19 cellular contexts compared by ENCODE assay signal in the genomic region with DNA sequence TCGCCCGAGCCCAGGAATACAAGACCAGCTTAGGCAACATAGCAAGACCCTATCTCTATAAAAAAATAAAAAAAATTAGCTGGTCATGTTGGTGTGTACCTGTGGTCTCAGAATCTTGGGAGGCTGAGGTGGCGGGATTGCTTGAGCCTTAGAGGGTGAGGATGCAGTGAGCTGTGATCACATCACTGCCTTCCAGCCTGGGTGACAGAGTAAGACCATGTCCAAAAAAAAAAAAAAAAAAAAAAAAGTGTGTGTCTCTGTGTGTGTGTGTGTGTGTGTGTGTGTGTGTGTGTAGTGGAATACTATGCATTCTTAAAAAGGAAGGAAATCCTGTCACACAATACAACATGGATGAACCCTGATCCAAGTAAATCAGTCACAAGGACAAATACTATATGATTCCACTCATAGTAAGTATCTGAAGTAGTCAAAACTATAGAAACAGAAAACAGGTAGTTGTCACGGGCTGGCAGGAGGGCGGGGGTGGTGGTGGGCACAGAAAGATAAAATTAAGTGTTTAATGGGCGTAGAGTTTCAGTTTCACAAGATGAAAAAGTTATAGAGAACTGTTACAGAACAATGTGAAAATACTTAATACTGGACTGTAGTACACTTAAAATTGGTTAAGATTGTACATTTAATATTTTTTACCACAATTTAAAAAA. TPM values are rescaled to one million over a fixed set of nuclear protein-coding genes. Genes with fewer than 3 reads are reported as not detected.
DNase-seq lines count a peak whose midpoint lies in the region; ATAC-seq, FAIRE-seq and TF ChIP-seq lines count a peak whose summit lies in the region.
"Had no signal": no experiment of that assay in that cellular context is flagged by ENCODE, and none has a peak within 500 bp of the region (broad histone marks: within the 10 kb centered on the region; RNA-seq: fewer than 3 reads in every experiment).

No MANE protein-coding gene starts in this region.

- no peak overlapping the region for H3K4me3 Mint-ChIP-seq in Caco-2 (ENCODE audit: unreplicated experiment)
- H3K4me3 Mint-ChIP-seq: activated T-cell treated with anti-CD3 and anti-CD28 coated beads, Interleukin-2, amount 50 U/mL, for 4 hours; CD14-positive monocyte; nephron; WTC11 had no signal

- intact Hi-C loops in K562 (cut with micrococcal nuclease): no loop called here
- intact Hi-C loops in Caco-2 (cut with micrococcal nuclease; ENCODE audit: unreplicated experiment): no loop called here
- intact Hi-C loops in colonic mucosa (cut with DNase I): no loop called here

- H3K9ac ChIP-seq in K562 (ENCODE audit: insufficient read depth in 1 of 2, low read depth in 2 of 2, low read length in 2 of 2): no peak overlapping the region
- no peak overlapping the region for H3K9ac ChIP-seq in colonic mucosa (ENCODE audit: low read depth in 2 of 2, low read length in 2 of 2)

- no peaks in the 10 kb centered on the region for H3K27me3 ChIP-seq in K562 (ENCODE audit: control insufficient read depth in 2 of 2, insufficient read depth in 2 of 2, low read length in 2 of 2)
- no peaks in the 10 kb centered on the region for H3K27me3 ChIP-seq in Caco-2 (replicated peaks; ENCODE audit: control insufficient read depth, insufficient read depth, low read length)
- no peaks in the 10 kb centered on the region for H3K27me3 ChIP-seq in colonic mucosa
- H3K27me3 ChIP-seq: suprapubic skin had no signal

- in situ Hi-C loops in K562 (cut with MboI): no loop called here

- no peak overlapping the region for H3K27ac ChIP-seq in K562 (ENCODE audit: extremely low read depth, low read depth, low read length)
- no peak overlapping the region for H3K27ac ChIP-seq in colonic mucosa
- H3K27ac ChIP-seq: left ventricle myocardium inferior, suprapubic skin had no signal

- WGBS in K562 (ENCODE audit: insufficient coverage, low coverage, missing lambda C conversion rate): 98% methylated on average over 6 of the region's 6 CpGs

- ATAC-seq in GM18502 (IDR thresholded peaks at IDR 0.05; ENCODE audit: poor library complexity, unreplicated experiment): peak; percentile 65
- ATAC-seq in HG02885 (IDR thresholded peaks at IDR 0.05; ENCODE audit: poor library complexity, unreplicated experiment): peak; percentile 72
- ATAC-seq in K562: no peak
- ATAC-seq: activated T-cell treated with anti-CD3 and anti-CD28 coated beads, Interleukin-2, amount 50 U/mL, for 4 hours; PC-3; WTC11 had no signal

- FAIRE-seq in GM19239 (lab: Jason Lieb, UNC) (peak; percentile 45), K562 (lab: Jason Lieb, UNC) (no peak)

- TF ChIP-seq EP300 in K562 (IDR thresholded peaks at IDR 0.05; ENCODE audit: low read length): no peak

- TF ChIP-seq POLR2A in K562 (conservative IDR thresholded peaks at IDR 0.05): no peak

- no peak for DNase-seq in GM19239 (ENCODE audit: insufficient read length, low spot score)
- DNase-seq in K562 (ENCODE audit: extremely low read depth in 1 of 4, low spot score in 3 of 4): no peak
- no peak for DNase-seq in Caco-2
- DNase-seq in colonic mucosa: no peak
- no peak for DNase-seq in ecto neural progenitor cell (ENCODE audit: low spot score)
- DNase-seq in putamen (ENCODE audit: low spot score): no peak
- DNase-seq: activated T-cell treated with anti-CD3 and anti-CD28 coated beads, Interleukin-2, amount 50 U/mL, for 4 hours; aorta; GOT3; hippocampal formation; left ventricle myocardium inferior; NCI-H1048; PC-3 had no signal

- no peaks in the 10 kb centered on the region for H3K9me1 ChIP-seq in K562 (ENCODE audit: control insufficient read depth, insufficient read depth, low read length)

- CTCF ChIA-PET in K562 (lab: Yijun Ruan, JAX; ENCODE audit: low intra/inter-chr PET ratio) (no interaction called here), Caco-2 (lab: Charles Lee) (no interaction called here)

- peaks cover 10% of the 10 kb centered on the region for H3K36me3 Mint-ChIP-seq in Caco-2 (ENCODE audit: insufficient read depth, unreplicated experiment)

- H3K27me3 Mint-ChIP-seq in Caco-2 (ENCODE audit: insufficient read depth, unreplicated experiment): no peaks in the 10 kb centered on the region

- POLR2A ChIA-PET in K562 (lab: Yijun Ruan, JAX) (interaction anchor here (1.5 to 1.8 kb wide), 2 partner anchors 8 to 48 kb away, joined by 3 to 4 read pairs; a partner anchor contains a TSS), Caco-2 (lab: Charles Lee) (no interaction called here)

- H3K4me1 ChIP-seq in K562 (replicated peaks in 1 of 2; ENCODE audit: control insufficient read depth in 2 of 2, insufficient read depth in 2 of 2, low read length in 2 of 2) (no peaks in the 10 kb centered on the region), Caco-2 (no peaks in the 10 kb centered on the region; the same call in 1 of the 2 replicates), colonic mucosa (no peaks in the 10 kb centered on the region)

- no peak overlapping the region for H3K4me2 ChIP-seq in K562 (ENCODE audit: insufficient read depth, low read length)

- H3K36me3 ChIP-seq in K562 (ENCODE audit: control insufficient read depth, insufficient read depth, low read length) (peaks cover 18% of the 10 kb centered on the region; the same call in 1 of the 3 replicates), Caco-2 (ENCODE audit: control insufficient read depth, insufficient read depth, low read length) (no peaks in the 10 kb centered on the region), colonic mucosa (no peaks in the 10 kb centered on the region)

- no peak for TF ChIP-seq CTCF in K562 (IDR thresholded peaks at IDR 0.05 in 2 of 3, conservative IDR thresholded peaks at IDR 0.05 in 1 of 3; ENCODE audit: insufficient read depth in 2 of 3, low read depth in 1 of 3, low read length in 3 of 3)
- no peak for TF ChIP-seq CTCF in Caco-2 (IDR thresholded peaks at IDR 0.05; ENCODE audit: insufficient read depth in 1 of 2, low read depth in 1 of 2, low read length in 1 of 2, severe bottlenecking in 1 of 2, unreplicated experiment in 1 of 2)
- no peak for TF ChIP-seq CTCF in colonic mucosa (IDR thresholded peaks at IDR 0.05)

- H3K9me3 Mint-ChIP-seq in Caco-2 (ENCODE audit: unreplicated experiment): no peaks in the 10 kb centered on the region
- H3K9me3 Mint-ChIP-seq: activated T-cell treated with anti-CD3 and anti-CD28 coated beads, Interleukin-2, amount 50 U/mL, for 4 hours; CD14-positive monocyte; nephron; WTC11 had no signal

- H3K9me3 ChIP-seq in K562 (replicated peaks; ENCODE audit: control insufficient read depth, insufficient read depth, low read depth, low read length) (no peaks in the 10 kb centered on the region), Caco-2 (no peaks in the 10 kb centered on the region), colonic mucosa (no peaks in the 10 kb centered on the region)
- H3K9me3 ChIP-seq: left ventricle myocardium inferior, suprapubic skin had no signal

- no peaks in the 10 kb centered on the region for H4K20me1 ChIP-seq in K562 (replicated peaks; ENCODE audit: control insufficient read depth, insufficient read depth, low read length)

- no peak for TF ChIP-seq RAD21 in K562 (CRISPR knock-in tag; conservative IDR thresholded peaks at IDR 0.05 in 1 of 2, IDR thresholded peaks at IDR 0.05 in 1 of 2)

- H3K4me1 Mint-ChIP-seq in Caco-2 (ENCODE audit: low read depth, unreplicated experiment): peaks cover 6% of the 10 kb centered on the region
- H3K4me1 Mint-ChIP-seq: nephron had no signal

- H2AFZ ChIP-seq in K562 (ENCODE audit: low read depth, low read length): no peak overlapping the region

- no TSS peak for BruUV-seq in K562 (replicated peaks; lab: Mats Ljungman, UMichigan)
- no TSS peak for BruUV-seq in Caco-2 (replicated peaks; lab: Mats Ljungman, UMichigan)

- no peak overlapping the region for H3K27ac Mint-ChIP-seq in Caco-2 (ENCODE audit: unreplicated experiment)
- H3K27ac Mint-ChIP-seq: nephron, WTC11 had no signal

- H3K79me2 ChIP-seq in K562 (ENCODE audit: control insufficient read depth, insufficient read depth, low read length): no peaks in the 10 kb centered on the region

- H3K4me3 ChIP-seq in K562: no peak overlapping the region
- no peak overlapping the region for H3K4me3 ChIP-seq in Caco-2 (ENCODE audit: low read depth, low read length)
- no peak overlapping the region for H3K4me3 ChIP-seq in colonic mucosa
- H3K4me3 ChIP-seq: left ventricle myocardium inferior, suprapubic skin had no signal

RNA-seq across cellular contexts. Expression of a gene that starts 47.8 kb away (rescaled TPM):
- total RNA-seq in K562 (2011; cell fraction: chromatin; rRNA removed; ENCODE audit: low replicate concordance): 56.0 and 122 TPM in 2 replicates
- total RNA-seq in K562 (2011; cell fraction: nucleolus; rRNA removed): 99.4 and 103 TPM in 2 replicates
- 149 and 217 TPM in 2 replicates for total RNA-seq in K562 (2011; cell fraction: nucleoplasm; rRNA removed)
- total RNA-seq in K562 (2014; rRNA removed): 108 and 115 TPM in 2 replicates
- total RNA-seq in K562 (2014; rRNA removed; fragmentation: Illumina TruSeq; extraction: Trizol): 194 and 221 TPM in 2 replicates
- 155 and 176 TPM in 2 replicates for total RNA-seq in K562 (2015; rRNA removed; fragmentation: Illumina TruSeq; extraction: Trizol)
- total RNA-seq in K562 (2021): 197 and 201 TPM in 2 replicates
- 225 and 296 TPM in 2 replicates for polyA plus RNA-seq in K562 (2011; rRNA removed)
- 52.1 and 125 TPM in 2 replicates for polyA plus RNA-seq in K562 (2011; cell fraction: cytosol; rRNA removed)
- polyA plus RNA-seq in K562 (2011; cell fraction: nucleus; rRNA removed): 24.6 and 56.3 TPM in 2 replicates
- 206 and 229 TPM in 2 replicates for polyA plus RNA-seq in K562 (2012)
- 256 and 320 TPM in 2 replicates for polyA plus RNA-seq in K562 (2014; fragmentation: Illumina TruSeq; extraction: Trizol)
- 100 to 1,000 TPM; 371 to 394 TPM for polyA plus RNA-seq in K562 (2014; fragmentation: Nextera tagmentation; extraction: Ambion mirVana)
- 215 and 237 TPM in 2 replicates for polyA plus RNA-seq in K562 (2014; rRNA removed)
- 132 and 153 TPM in 2 replicates for polyA minus RNA-seq in K562 (2011; rRNA and poly(A)+ RNA removed)
- 40.4 and 53.3 TPM in 2 replicates for polyA minus RNA-seq in K562 (2011; cell fraction: cytosol; rRNA and poly(A)+ RNA removed)
- polyA minus RNA-seq in K562 (2011; cell fraction: nucleus; rRNA and poly(A)+ RNA removed): 29.2 and 41.3 TPM in 2 replicates
- 161 and 166 TPM in 2 replicates for total RNA-seq in Caco-2 (2022)
- total RNA-seq in colonic mucosa: 100 to 1,000 TPM; 207 to 215 TPM

RNA-seq across cellular contexts. Expression of a gene that starts 48.3 kb away (rescaled TPM):
- total RNA-seq in K562 (2011; cell fraction: chromatin; rRNA removed; ENCODE audit: low replicate concordance): 23.6 and 39.9 TPM in 2 replicates
- 13.0 and 15.7 TPM in 2 replicates for total RNA-seq in K562 (2011; cell fraction: nucleolus; rRNA removed)
- total RNA-seq in K562 (2011; cell fraction: nucleoplasm; rRNA removed): 36.1 and 67.0 TPM in 2 replicates
- total RNA-seq in K562 (2014; rRNA removed) (18.3 and 21.1 TPM in 2 replicates), K562 (2014; rRNA removed; fragmentation: Illumina TruSeq; extraction: Trizol) (33.8 and 38.5 TPM in 2 replicates), K562 (2015; rRNA removed; fragmentation: Illumina TruSeq; extraction: Trizol) (24.8 and 27.1 TPM in 2 replicates), K562 (2021) (37.7 and 43.3 TPM in 2 replicates), Caco-2 (2022) (57.2 and 61.4 TPM in 2 replicates), colonic mucosa (10 to 100 TPM; 21.3 to 23.5 TPM)
- polyA plus RNA-seq in K562 (2011; rRNA removed) (25.6 and 41.1 TPM in 2 replicates), K562 (2014; fragmentation: Illumina TruSeq; extraction: Trizol) (21.7 and 25.8 TPM in 2 replicates), K562 (2014; fragmentation: Nextera tagmentation; extraction: Ambion mirVana) (1 to 10 TPM; 7.7 to 8.9 TPM), K562 (2014; rRNA removed) (19.9 and 20.8 TPM in 2 replicates)
- 5.2 and 9.2 TPM in 2 replicates for polyA plus RNA-seq in K562 (2011; cell fraction: cytosol; rRNA removed)
- 5.3 and 6.6 TPM in 2 replicates for polyA plus RNA-seq in K562 (2011; cell fraction: nucleus; rRNA removed)
- 23.9 TPM in 2 replicates for polyA plus RNA-seq in K562 (2012)
- polyA minus RNA-seq in K562 (2011; rRNA and poly(A)+ RNA removed): 47.6 and 48.9 TPM in 2 replicates
- polyA minus RNA-seq in K562 (2011; cell fraction: cytosol; rRNA and poly(A)+ RNA removed): 16.1 and 34.0 TPM in 2 replicates
- 10.9 and 15.9 TPM in 2 replicates for polyA minus RNA-seq in K562 (2011; cell fraction: nucleus; rRNA and poly(A)+ RNA removed)
